8 cellular contexts compared by ENCODE assay signal in the genomic region with DNA sequence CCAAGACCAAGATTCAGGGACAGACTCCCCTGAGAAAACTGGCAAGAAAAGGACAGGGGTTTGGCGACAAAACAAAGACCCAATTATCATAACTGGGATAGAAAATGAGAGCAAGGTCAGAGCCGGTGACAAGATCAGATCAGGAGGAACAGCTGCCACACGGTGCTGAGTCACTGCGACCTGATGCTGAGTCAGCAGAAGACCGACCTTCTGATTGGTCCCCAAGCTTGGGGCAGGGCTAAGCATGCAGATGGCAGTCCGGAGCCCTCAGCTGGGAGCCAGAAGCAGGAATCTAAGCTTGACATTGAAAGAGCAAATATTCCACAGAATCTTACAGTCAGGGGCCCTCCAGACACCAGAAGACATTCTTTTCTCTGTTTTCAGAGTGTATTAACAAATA. TPM values are rescaled to one million over a fixed set of nuclear protein-coding genes. Genes with fewer than 3 reads are reported as not detected.
A peak's percentile ranks its signal among the peaks of the same experiment; 100 is the strongest.
DNase-seq lines count a peak whose midpoint lies in the region; ATAC-seq and TF ChIP-seq lines count a peak whose summit lies in the region.

No MANE protein-coding gene starts in this region.

- no peak overlapping the region for H3K27ac ChIP-seq in naive thymus-derived CD4-positive, alpha-beta T cell (ENCODE audit: low read depth, low read length)
- no peak overlapping the region for H3K27ac ChIP-seq in tibial artery

- no peaks in the 10 kb centered on the region for H3K27me3 ChIP-seq in naive thymus-derived CD4-positive, alpha-beta T cell (ENCODE audit: control insufficient read depth in 2 of 2, insufficient read depth in 2 of 2, low read length in 2 of 2)
- H3K27me3 ChIP-seq in tibial artery = no peaks in the 10 kb centered on the region

- no peaks in the 10 kb centered on the region for H3K36me3 ChIP-seq in naive thymus-derived CD4-positive, alpha-beta T cell (ENCODE audit: control insufficient read depth in 2 of 3, insufficient read depth in 3 of 3, low read length in 3 of 3)
- no peaks in the 10 kb centered on the region for H3K36me3 ChIP-seq in tibial artery

- ATAC-seq in GM19328 (IDR thresholded peaks at IDR 0.05; ENCODE audit: unreplicated experiment) (peak; percentile 98), HG03432 (IDR thresholded peaks at IDR 0.05; ENCODE audit: unreplicated experiment) (peak; percentile 98), esophagus mucosa (peak; percentile 99)
- ATAC-seq in naive thymus-derived CD4-positive, alpha-beta T cell = peak; percentile 63

- no peaks in the 10 kb centered on the region for H3K9me3 ChIP-seq in naive thymus-derived CD4-positive, alpha-beta T cell (ENCODE audit: control insufficient read depth in 2 of 3, low read length in 3 of 3)
- H3K9me3 ChIP-seq in tibial artery = no peaks in the 10 kb centered on the region

- no peak overlapping the region for H3K4me3 ChIP-seq in naive thymus-derived CD4-positive, alpha-beta T cell (ENCODE audit: low read length)
- no peak overlapping the region for H3K4me3 ChIP-seq in tibial artery

- peaks cover 19 to 44% (median 24%) of the 10 kb centered on the region in 5 donors for H3K27me3 Mint-ChIP-seq in naive thymus-derived CD4-positive, alpha-beta T cell

- DNase-seq in CD1c-positive myeloid dendritic cell (ENCODE audit: extremely low spot score) (peak; percentile 69), NCI-H2196 treated with DMSO at 0.1 percent for 48 hours (lab: John Stamatoyannopoulos, UW; ENCODE audit: unreplicated experiment) (peak; percentile 88), tibial artery (peak; percentile 53 to 81)
- peak; percentile 47 for DNase-seq in activated CD4-positive, CD25-positive, alpha-beta regulatory T cell treated with anti-CD3 and anti-CD28 coated beads, Interleukin-2, amount 50 U/mL, for 72 hours
- DNase-seq in naive thymus-derived CD4-positive, alpha-beta T cell = peak in 1 of 9 donors; percentile 5

- intact Hi-C loops in naive thymus-derived CD4-positive, alpha-beta T cell (cut with micrococcal nuclease) = no loop called here
- intact Hi-C loops in tibial artery (cut with DNase I; ENCODE audit: low total_unique reads) = no loop called here

- POLR2A ChIA-PET in naive thymus-derived CD4-positive, alpha-beta T cell (lab: Charles Lee) = interaction anchor here (0.6 kb wide), 1 partner anchor 243 kb away, joined by 4 read pairs; no protein-coding TSS in a partner anchor

- peak overlapping the region in 1 of 9 donors; percentile 51 for H3K27ac Mint-ChIP-seq in naive thymus-derived CD4-positive, alpha-beta T cell

- H3K36me3 Mint-ChIP-seq in naive thymus-derived CD4-positive, alpha-beta T cell = no peaks in the 10 kb centered on the region

- H3K4me1 Mint-ChIP-seq in naive thymus-derived CD4-positive, alpha-beta T cell = peaks cover 0 to 4% (median 0%) of the 10 kb centered on the region in 7 donors

- CTCF ChIA-PET in naive thymus-derived CD4-positive, alpha-beta T cell (lab: Charles Lee) = no interaction called here

- TF ChIP-seq CTCF in tibial artery (IDR thresholded peaks at IDR 0.05) = no peak

- no peaks in the 10 kb centered on the region for H3K4me1 ChIP-seq in naive thymus-derived CD4-positive, alpha-beta T cell (ENCODE audit: control insufficient read depth in 2 of 2, insufficient read depth in 2 of 2, low read length in 2 of 2)
- H3K4me1 ChIP-seq in tibial artery = peaks cover 0 to 7% (median 0%) of the 10 kb centered on the region in 4 donors

- no peak overlapping the region for H3K4me3 Mint-ChIP-seq in naive thymus-derived CD4-positive, alpha-beta T cell

- H3K9me3 Mint-ChIP-seq in naive thymus-derived CD4-positive, alpha-beta T cell = no peaks in the 10 kb centered on the region

RNA-seq across cellular contexts. Expression of a gene that starts 19.1 kb away (rescaled TPM):
- total RNA-seq in esophagus mucosa = 0.72 TPM
- not detected for total RNA-seq in naive thymus-derived CD4-positive, alpha-beta T cell
- polyA plus RNA-seq in naive thymus-derived CD4-positive, alpha-beta T cell = 1 to 10 TPM in 1 of 2 donors, not detected in 1; 1.7 TPM

RNA-seq across cellular contexts. Expression of a gene that starts 28.9 kb away (rescaled TPM):
- 36.2 TPM for total RNA-seq in esophagus mucosa
- 10 to 100 TPM; 40.0 to 54.6 (median 50.4) TPM for total RNA-seq in naive thymus-derived CD4-positive, alpha-beta T cell
- 10 to 100 TPM; 53.2 to 90.8 TPM for polyA plus RNA-seq in naive thymus-derived CD4-positive, alpha-beta T cell
